In genomic region chr4:101037938-101038413, GRCh38 we compare ENCODE assay signal across 10 cellular contexts.
DNase-seq lines count a peak whose midpoint lies in the region; ATAC-seq, FAIRE-seq and TF ChIP-seq lines count a peak whose summit lies in the region.
"Had no signal": no experiment of that assay in that cellular context is flagged by ENCODE, and none has a peak within 500 bp of the region (broad histone marks: within the 10 kb centered on the region; RNA-seq: fewer than 3 reads in every experiment).

No MANE protein-coding gene starts in this region.

- H3K36me3 Mint-ChIP-seq in type B pancreatic cell, result peaks cover 19% of the 10 kb centered on the region

- TF ChIP-seq POLR2A in right lobe of liver (IDR thresholded peaks at IDR 0.05), result no peak
- no peak for TF ChIP-seq POLR2A in HepG2 (IDR thresholded peaks at IDR 0.05; ENCODE audit: insufficient read depth in 1 of 2, low read depth in 2 of 2, low read length in 2 of 2)
- TF ChIP-seq POLR2A in uterus (IDR thresholded peaks at IDR 0.05), result no peak

- WGBS in right lobe of liver (ENCODE audit: insufficient coverage, low coverage, low lambda C conversion rate, missing lambda C conversion rate), result 50% methylated on average over 1 of the region's 1 CpG
- WGBS in HepG2 (ENCODE audit: low lambda C conversion rate), result 100% methylated on average over 1 of the region's 1 CpG

- POLR2A ChIA-PET in HepG2 (lab: Yijun Ruan, JAX), result no interaction called here

- H3K4me3 Mint-ChIP-seq in type B pancreatic cell, result no peak overlapping the region

- no peak for DNase-seq in right lobe of liver
- DNase-seq in HepG2 (ENCODE audit: low spot score), result no peak
- DNase-seq in central memory CD4-positive, alpha-beta T cell, result peak; percentile 33
- no peak for DNase-seq in type B pancreatic cell (ENCODE audit: extremely low spot score, unreplicated experiment)
- DNase-seq in NCI-H1930 (lab: John Stamatoyannopoulos, UW), result no peak
- DNase-seq in tibial artery, result no peak
- DNase-seq in uterus, result no peak
- DNase-seq: Caco-2, left lung had no signal

- no peak overlapping the region for H3K4me2 ChIP-seq in HepG2 (ENCODE audit: low read depth, low read length)

- H3K4me1 ChIP-seq in right lobe of liver (no peaks in the 10 kb centered on the region), HepG2 (ENCODE audit: insufficient read depth, low read length) (no peaks in the 10 kb centered on the region), tibial artery (peaks cover 0 to 18% (median 0%) of the 10 kb centered on the region in 4 donors), uterus (no peaks in the 10 kb centered on the region)

- no peak for TF ChIP-seq RAD21 in HepG2 (CRISPR knock-in tag; IDR thresholded peaks at IDR 0.05)

- in situ Hi-C loops in HepG2 (cut with HindIII; ENCODE audit: extremely low pct_ligation_motif_present, low pct_unique_long_range_greater_than_20kb), result no loop called here

- H3K36me3 ChIP-seq in right lobe of liver, result no peaks in the 10 kb centered on the region
- peaks cover 2 to 7% of the 10 kb centered on the region in 2 experiments; a peak in 1 of 5 replicates for H3K36me3 ChIP-seq in HepG2 (replicated peaks in 1 of 2; ENCODE audit: control insufficient read depth in 1 of 2, insufficient read depth in 2 of 2, low read length in 2 of 2)
- H3K36me3 ChIP-seq in tibial artery, result peaks cover 0 to 9% (median 9%) of the 10 kb centered on the region in 3 donors
- H3K36me3 ChIP-seq in uterus, result no peaks in the 10 kb centered on the region
- H3K36me3 ChIP-seq: left lung had no signal

- H3K9ac ChIP-seq in HepG2 (ENCODE audit: insufficient read depth, low read depth, low read length), result no peak overlapping the region

- peak overlapping the region; percentile 17 for H3K27ac Mint-ChIP-seq in type B pancreatic cell

- FAIRE-seq in HepG2 (lab: Jason Lieb, UNC), result no peak

- CTCF ChIA-PET in HepG2 (lab: Yijun Ruan, JAX; ENCODE audit: low intra/inter-chr PET ratio, low total read pairs), result no interaction called here

- H3K9me3 ChIP-seq in right lobe of liver, result no peaks in the 10 kb centered on the region
- H3K9me3 ChIP-seq in HepG2 (ENCODE audit: low read length), result no peaks in the 10 kb centered on the region
- H3K9me3 ChIP-seq in tibial artery, result no peaks in the 10 kb centered on the region
- no peaks in the 10 kb centered on the region for H3K9me3 ChIP-seq in uterus
- H3K9me3 ChIP-seq: Caco-2, left lung had no signal

- H3K27ac ChIP-seq in right lobe of liver, result no peak overlapping the region
- H3K27ac ChIP-seq in HepG2 (ENCODE audit: extremely low read length, insufficient read depth, low read length), result no peak overlapping the region
- no peak overlapping the region for H3K27ac ChIP-seq in tibial artery
- H3K27ac ChIP-seq in uterus, result no peak overlapping the region

- no peaks in the 10 kb centered on the region for H3K79me2 ChIP-seq in HepG2 (ENCODE audit: insufficient read depth, low read length)

- ATAC-seq in right lobe of liver (peak in 3 of 4 donors; percentile 24 to 33 (median 33)), HepG2 (no peak), HG03354 (IDR thresholded peaks at IDR 0.05; ENCODE audit: poor library complexity, severe bottlenecking, unreplicated experiment) (peak; percentile 58)
- ATAC-seq: left lung had no signal

- no TSS peak for BruUV-seq in HepG2 (replicated peaks; lab: Mats Ljungman, UMichigan)

- H2AFZ ChIP-seq in HepG2 (ENCODE audit: low read length), result no peak overlapping the region

- H3K4me3 ChIP-seq in right lobe of liver, result no peak overlapping the region
- no peak overlapping the region for H3K4me3 ChIP-seq in HepG2 (replicated peaks in 1 of 3; ENCODE audit: insufficient read depth in 1 of 3, low read depth in 2 of 3, low read length in 3 of 3)
- H3K4me3 ChIP-seq in tibial artery, result no peak overlapping the region
- no peak overlapping the region for H3K4me3 ChIP-seq in uterus
- H3K4me3 ChIP-seq: left lung had no signal

- H3K27me3 Mint-ChIP-seq in type B pancreatic cell, result no peaks in the 10 kb centered on the region

- TF ChIP-seq EP300 in HepG2 (IDR thresholded peaks at IDR 0.05; ENCODE audit: low read depth in 2 of 2, low read length in 2 of 2), result no peak
- no peak for TF ChIP-seq EP300 in HepG2 (CRISPR knock-in tag; IDR thresholded peaks at IDR 0.05; ENCODE audit: borderline replicate concordance)

- H3K27me3 ChIP-seq in right lobe of liver, result no peaks in the 10 kb centered on the region
- no peaks in the 10 kb centered on the region for H3K27me3 ChIP-seq in HepG2 (ENCODE audit: control insufficient read depth in 1 of 2, insufficient read depth in 2 of 2, low read length in 2 of 2)
- no peaks in the 10 kb centered on the region for H3K27me3 ChIP-seq in tibial artery
- no peaks in the 10 kb centered on the region for H3K27me3 ChIP-seq in uterus
- H3K27me3 ChIP-seq: left lung had no signal

- no peaks in the 10 kb centered on the region for H4K20me1 ChIP-seq in HepG2 (ENCODE audit: insufficient read depth, low read length)

- TF ChIP-seq CTCF in right lobe of liver (IDR thresholded peaks at IDR 0.05) (no peak), HepG2 (CRISPR knock-in tag; IDR thresholded peaks at IDR 0.05) (no peak), type B pancreatic cell (conservative IDR thresholded peaks at IDR 0.05) (no peak), tibial artery (IDR thresholded peaks at IDR 0.05) (no peak), uterus (IDR thresholded peaks at IDR 0.05) (no peak)

- intact Hi-C loops in right lobe of liver (cut with DNase I), result no loop called here
- intact Hi-C loops in HepG2 (cut with micrococcal nuclease; ENCODE audit: unreplicated experiment), result no loop called here
- intact Hi-C loops in tibial artery (cut with DNase I; ENCODE audit: low total_unique reads), result no loop called here
- intact Hi-C loops in uterus (cut with DNase I; ENCODE audit: low total_unique reads), result no loop called here

- H3K4me1 Mint-ChIP-seq in type B pancreatic cell (ENCODE audit: unreplicated experiment), result peaks cover 6% of the 10 kb centered on the region

- peaks cover 6% of the 10 kb centered on the region for H3K9me3 Mint-ChIP-seq in type B pancreatic cell

TF ChIP-seq in HepG2, 621 proteins besides CTCF, POLR2A, EP300 and RAD21:
- no peak for TF ChIP-seq JUND (CRISPR knock-in tag; IDR thresholded peaks at IDR 0.05)
- TF ChIP-seq ZBTB7A (CRISPR knock-in tag; IDR thresholded peaks at IDR 0.05), result no peak
- TF ChIP-seq, protein P1, sequence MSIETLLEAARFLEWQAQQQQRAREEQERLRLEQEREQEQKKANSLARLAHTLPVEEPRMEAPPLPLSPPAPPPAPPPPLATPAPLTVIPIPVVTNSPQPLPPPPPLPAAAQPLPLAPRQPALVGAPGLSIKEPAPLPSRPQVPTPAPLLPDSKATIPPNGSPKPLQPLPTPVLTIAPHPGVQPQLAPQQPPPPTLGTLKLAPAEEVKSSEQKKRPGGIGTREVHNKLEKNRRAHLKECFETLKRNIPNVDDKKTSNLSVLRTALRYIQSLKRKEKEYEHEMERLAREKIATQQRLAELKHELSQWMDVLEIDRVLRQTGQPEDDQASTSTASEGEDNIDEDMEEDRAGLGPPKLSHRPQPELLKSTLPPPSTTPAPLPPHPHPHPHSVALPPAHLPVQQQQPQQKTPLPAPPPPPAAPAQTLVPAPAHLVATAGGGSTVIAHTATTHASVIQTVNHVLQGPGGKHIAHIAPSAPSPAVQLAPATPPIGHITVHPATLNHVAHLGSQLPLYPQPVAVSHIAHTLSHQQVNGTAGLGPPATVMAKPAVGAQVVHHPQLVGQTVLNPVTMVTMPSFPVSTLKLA (IDR thresholded peaks at IDR 0.05), result no peak
- no peak for TF ChIP-seq HNRNPH1 (optimal IDR thresholded peaks at IDR 0.05; ENCODE audit: low read depth, low read length)
- no peak for TF ChIP-seq ZNF879 (CRISPR knock-in tag; IDR thresholded peaks at IDR 0.05)
- TF ChIP-seq RELA (CRISPR knock-in tag; IDR thresholded peaks at IDR 0.05), result no peak
- no peak for TF ChIP-seq GPN1 (CRISPR knock-in tag; IDR thresholded peaks at IDR 0.05; ENCODE audit: borderline replicate concordance)
- no peak for TF ChIP-seq CBX1 (IDR thresholded peaks at IDR 0.05; ENCODE audit: low read depth)
- TF ChIP-seq SMARCC2 (IDR thresholded peaks at IDR 0.05), result no peak
- no peak for TF ChIP-seq MED8 (CRISPR knock-in tag; IDR thresholded peaks at IDR 0.05; ENCODE audit: insufficient replicate concordance)
- TF ChIP-seq JARID2 (CRISPR knock-in tag; IDR thresholded peaks at IDR 0.05; ENCODE audit: insufficient replicate concordance), result no peak
TF ChIP-seq in HepG2: peak in this region for 0.
